16 cellular contexts compared by ENCODE assay signal in genomic region chr16:22233050-22233405, GRCh38. TPM values are rescaled to one million over a fixed set of nuclear protein-coding genes. Genes with fewer than 3 reads are reported as not detected.
DNase-seq lines count a peak whose midpoint lies in the region; ATAC-seq, FAIRE-seq and TF ChIP-seq lines count a peak whose summit lies in the region.
"Had no signal": no experiment of that assay in that cellular context is flagged by ENCODE, and none has a peak within 500 bp of the region (broad histone marks: within the 10 kb centered on the region; RNA-seq: fewer than 3 reads in every experiment).

No MANE protein-coding gene starts in this region.

- H3K18ac ChIP-seq in H1 (ENCODE audit: extremely low read depth, low read length): no peak overlapping the region

- H3K23me2 ChIP-seq in H1 (ENCODE audit: low read depth, low read length): no peaks in the 10 kb centered on the region

- H3K36me3 ChIP-seq in left ventricle myocardium inferior (peaks cover 28% of the 10 kb centered on the region), H1 (ENCODE audit: control insufficient read depth in 2 of 4, insufficient read depth in 4 of 4, low read length in 3 of 4) (peaks cover 0 to 3% (median 1%) of the 10 kb centered on the region in 4 experiments; a peak in 3 of 8 replicates), mucosa of stomach (ENCODE audit: control insufficient read depth, insufficient read depth, low read length) (peaks cover 4% of the 10 kb centered on the region), upper lobe of left lung (peaks cover 0 to 41% (median 7%) of the 10 kb centered on the region in 4 donors), aorta (ENCODE audit: control insufficient read depth in 1 of 2, insufficient read depth in 2 of 2, low read length in 1 of 2) (peaks cover 0 to 4% of the 10 kb centered on the region in 2 donors)

- ATAC-seq in left ventricle myocardium superior (no peak), upper lobe of left lung (ENCODE audit: low FRiP score in 2 of 2) (no peak), GM21447 (IDR thresholded peaks at IDR 0.05; ENCODE audit: unreplicated experiment) (no peak), aorta (ENCODE audit: low FRiP score) (no peak)
- ATAC-seq: natural killer cell, T-helper 17 cell had no signal

- H3K4ac ChIP-seq in H1 (replicated peaks; ENCODE audit: insufficient read length, low read depth, low read length): no peak overlapping the region

- peaks cover 16% of the 10 kb centered on the region for H3K4me1 ChIP-seq in left ventricle myocardium inferior
- H3K4me1 ChIP-seq in H1 (replicated peaks in 1 of 4; ENCODE audit: control insufficient read depth in 3 of 4, insufficient read depth in 4 of 4, low read length in 3 of 4): no peaks in the 10 kb centered on the region
- peaks cover 33% of the 10 kb centered on the region for H3K4me1 ChIP-seq in mucosa of stomach (ENCODE audit: control insufficient read depth, insufficient read depth, low read length)
- H3K4me1 ChIP-seq in upper lobe of left lung: peaks cover 6 to 15% (median 8%) of the 10 kb centered on the region in 4 donors
- H3K4me1 ChIP-seq in aorta (ENCODE audit: control insufficient read depth in 1 of 2, insufficient read depth in 2 of 2, low read length in 2 of 2): no peaks in the 10 kb centered on the region
- H3K4me1 ChIP-seq: SJSA1 had no signal

- H2BK120ac ChIP-seq in H1 (replicated peaks; ENCODE audit: low read depth, low read length): no peak overlapping the region

- CTCF ChIA-PET in H1 (lab: Charles Lee; ENCODE audit: partially characterized antibody): interaction anchor here (1.6 kb wide), 1 partner anchor 25 kb away, joined by 4 read pairs; no protein-coding TSS in a partner anchor

- H3K56ac ChIP-seq in H1 (replicated peaks; ENCODE audit: insufficient read length, low read depth, low read length): no peak overlapping the region

- H3K27ac ChIP-seq in left ventricle myocardium inferior (replicated peaks) (peak overlapping the region; percentile 63), H1 (ENCODE audit: low read depth, low read length) (peak overlapping the region; percentile 7; the same call in 1 of the 2 replicates), upper lobe of left lung (peak overlapping the region; percentile 40 to 56 (median 42)), aorta (ENCODE audit: low read depth in 1 of 2, low read length in 2 of 2) (no peak overlapping the region)
- H3K27ac ChIP-seq: SJSA1 had no signal

- H2BK5ac ChIP-seq in H1 (ENCODE audit: low read depth, low read length): no peak overlapping the region

- H3K27me3 ChIP-seq in left ventricle myocardium inferior (ENCODE audit: low read depth) (no peaks in the 10 kb centered on the region), H1 (replicated peaks in 1 of 4; ENCODE audit: control insufficient read depth in 3 of 4, extremely low read depth in 1 of 4, insufficient read depth in 3 of 4, low read length in 3 of 4) (no peaks in the 10 kb centered on the region), mucosa of stomach (ENCODE audit: control insufficient read depth, insufficient read depth, low read length) (no peaks in the 10 kb centered on the region), upper lobe of left lung (no peaks in the 10 kb centered on the region), aorta (ENCODE audit: control insufficient read depth in 1 of 2, insufficient read depth in 2 of 2, low read length in 1 of 2) (no peaks in the 10 kb centered on the region)
- H3K27me3 ChIP-seq: SJSA1 had no signal

- intact Hi-C loops in left ventricle myocardium inferior (cut with micrococcal nuclease): no loop called here
- intact Hi-C loops in left ventricle myocardium superior (cut with micrococcal nuclease): loop anchor here (10.0 kb wide), 1 partner anchor 62 kb away; the partner anchor contains the start of gene POLR3E
- intact Hi-C loops in aorta (cut with DNase I): no loop called here

- no peak overlapping the region for H4K91ac ChIP-seq in H1 (replicated peaks; ENCODE audit: insufficient read length, low read length)

- H2BK20ac ChIP-seq in H1 (ENCODE audit: low read length): no peak overlapping the region

- no peak overlapping the region for H2BK15ac ChIP-seq in H1 (ENCODE audit: low read length)

- TF ChIP-seq POLR2A in H1 (IDR thresholded peaks at IDR 0.05; ENCODE audit: control extremely low read depth in 1 of 2, low read depth in 2 of 2, low read length in 2 of 2) (no peak), upper lobe of left lung (IDR thresholded peaks at IDR 0.05) (no peak)

- no peak overlapping the region for H3K4me3 ChIP-seq in left ventricle myocardium inferior
- H3K4me3 ChIP-seq in H1 (ENCODE audit: extremely low read depth in 1 of 4, insufficient read depth in 2 of 4, low read depth in 3 of 4, low read length in 4 of 4): no peak overlapping the region
- H3K4me3 ChIP-seq in mucosa of stomach (ENCODE audit: low read length): no peak overlapping the region
- H3K4me3 ChIP-seq in upper lobe of left lung: peak overlapping the region in 1 of 4 donors; percentile 7
- H3K4me3 ChIP-seq in aorta (ENCODE audit: low read length in 2 of 2): no peak overlapping the region
- H3K4me3 ChIP-seq: SJSA1 had no signal

- H4K5ac ChIP-seq in H1 (ENCODE audit: insufficient read length, low read depth, low read length): no peak overlapping the region

- no peak overlapping the region for H3K23ac ChIP-seq in H1 (ENCODE audit: insufficient read length)

- no peak overlapping the region for H3K4me2 ChIP-seq in H1 (ENCODE audit: insufficient read depth in 1 of 2, low read depth in 2 of 2, low read length in 2 of 2)

- H4K8ac ChIP-seq in H1 (ENCODE audit: extremely low read depth, insufficient read depth, low read length): no peak overlapping the region

- TF ChIP-seq CTCF in left ventricle myocardium inferior (IDR thresholded peaks at IDR 0.05; ENCODE audit: borderline replicate concordance) (no peak), H1 (IDR thresholded peaks at IDR 0.05; ENCODE audit: control extremely low read depth in 1 of 3, insufficient read depth in 1 of 3, low read depth in 1 of 3, low read length in 3 of 3) (no peak), upper lobe of left lung (IDR thresholded peaks at IDR 0.05) (no peak)

- 92% methylated on average over 4 of the region's 4 CpGs; no CpG with 5 or more reads in 1 of the 2 experiments for WGBS in H1 (ENCODE audit: extremely low coverage in 1 of 2, insufficient coverage in 1 of 2, insufficient read length in 1 of 2, insufficient replicate concordance in 2 of 2, low coverage in 1 of 2, low lambda C conversion rate in 2 of 2, missing lambda C conversion rate in 1 of 2), 2 experiments
- 80 to 85% methylated on average over 4 of the region's 4 CpGs for WGBS in upper lobe of left lung, 2 donors
- WGBS in aorta, 2 donors: 62 to 72% methylated on average over 4 of the region's 4 CpGs

- H2AK5ac ChIP-seq in H1 (ENCODE audit: low read depth, low read length): no peak overlapping the region

- no peaks in the 10 kb centered on the region for H3K79me1 ChIP-seq in H1 (ENCODE audit: low read depth, low read length)

- H3K79me2 ChIP-seq in H1 (ENCODE audit: control insufficient read depth in 1 of 2, insufficient read depth in 2 of 2, low read length in 2 of 2): no peaks in the 10 kb centered on the region

- H3K9me3 ChIP-seq in left ventricle myocardium inferior (replicated peaks) (no peaks in the 10 kb centered on the region), H1 (ENCODE audit: insufficient read depth in 2 of 2, low read depth in 1 of 2, low read length in 1 of 2) (no peaks in the 10 kb centered on the region), mucosa of stomach (ENCODE audit: control insufficient read depth, low read length) (no peaks in the 10 kb centered on the region), upper lobe of left lung (no peaks in the 10 kb centered on the region), aorta (ENCODE audit: control insufficient read depth, low read length) (no peaks in the 10 kb centered on the region)
- H3K9me3 ChIP-seq: SJSA1 had no signal

- TF ChIP-seq EP300 in H1 (IDR thresholded peaks at IDR 0.05; ENCODE audit: borderline replicate concordance in 1 of 2, low read depth in 2 of 2, low read length in 2 of 2) (no peak), upper lobe of left lung (IDR thresholded peaks at IDR 0.05) (no peak)

- DNase-seq in left ventricle myocardium inferior (no peak), left ventricle myocardium superior (no peak), H1 (ENCODE audit: low read depth in 1 of 2, low spot score in 2 of 2) (no peak), upper lobe of left lung (no peak), aorta (no peak)
- DNase-seq in activated CD4-positive, alpha-beta T cell treated with anti-CD3 and anti-CD28 coated beads, Interleukin-2, amount 50 U/mL, for 1 hour: no peak
- DNase-seq: effector memory CD4-positive, alpha-beta T cell; natural killer cell; NCI-H1417; NCI-H2107; posterior cingulate gyrus; T-helper 17 cell had no signal

- no peak for TF ChIP-seq RAD21 in H1 (IDR thresholded peaks at IDR 0.05 in 1 of 2, conservative IDR thresholded peaks at IDR 0.05 in 1 of 2; ENCODE audit: low read depth in 2 of 2, low read length in 2 of 2)

- no peaks in the 10 kb centered on the region for H4K20me1 ChIP-seq in H1 (replicated peaks in 1 of 2; ENCODE audit: control insufficient read depth in 1 of 2, insufficient read depth in 2 of 2, low read length in 2 of 2)

- POLR2A ChIA-PET in H1 (lab: Charles Lee; ENCODE audit: partially characterized antibody): interaction anchor here (1.4 kb wide), 1 partner anchor 28 kb away, joined by 5 read pairs; no protein-coding TSS in a partner anchor

- no peak overlapping the region for H2AFZ ChIP-seq in H1 (ENCODE audit: low read length)

- FAIRE-seq in H1 (lab: Jason Lieb, UNC): no peak
- FAIRE-seq: GM12891 had no signal

- no peak overlapping the region for H2BK12ac ChIP-seq in H1 (ENCODE audit: low read depth, low read length)

- no peak overlapping the region for H3K14ac ChIP-seq in H1 (ENCODE audit: insufficient read length)

- H3K9ac ChIP-seq in H1 (replicated peaks in 1 of 4; ENCODE audit: extremely low read depth in 1 of 4, low read depth in 3 of 4, low read length in 3 of 4): no peak overlapping the region
- H3K9ac ChIP-seq in mucosa of stomach (ENCODE audit: low read length): peak overlapping the region; percentile 60

TF ChIP-seq in H1, 55 proteins besides CTCF, POLR2A, EP300 and RAD21 (continues in another document):
- no peak for TF ChIP-seq RFX5 (IDR thresholded peaks at IDR 0.05; ENCODE audit: borderline replicate concordance, low read depth, low read length)

RNA-seq across cellular contexts. Expression of gene EEF2K, which starts 26.9 kb away (rescaled TPM):
- total RNA-seq in left ventricle myocardium inferior (22.1 TPM), left ventricle myocardium superior (29.9 TPM), upper lobe of left lung (10 to 100 TPM; 16.9 to 48.2 (median 29.2) TPM), aorta (10 to 100 TPM; 40.6 to 56.3 TPM)
- 30.2 and 30.5 TPM in 2 replicates for total RNA-seq in H1 (2021; fragmentation: NEBNext Ultra II Directional; extraction: Animal tissue kit (Norgen Biotek cat#: 25700))
- polyA plus RNA-seq in H1 (2011; rRNA removed) (14.9 and 16.3 TPM in 2 replicates), aorta (10 to 100 TPM in 1 of 2 donors, 1 to 10 TPM in 1; 9.3 to 12.1 TPM)
- 11.8 TPM for polyA plus RNA-seq in H1 (2011; cell fraction: cytosol; rRNA removed)
- 31.1 TPM for polyA plus RNA-seq in H1 (2011; cell fraction: nucleus; rRNA removed)
- 10.5 to 14.2 TPM (median 13.2 TPM) in 4 replicates for polyA plus RNA-seq in H1 (2012, experiment 1 of 2)
- polyA plus RNA-seq in H1 (2012, experiment 2 of 2): 9.7 TPM
- 12.2 TPM for polyA plus RNA-seq in H1 (2013, experiment 1 of 2)
- polyA plus RNA-seq in H1 (2013, experiment 2 of 2): 14.9 TPM
- polyA minus RNA-seq in H1 (2011; rRNA and poly(A)+ RNA removed): 49.2 and 51.9 TPM in 2 replicates
- polyA minus RNA-seq in H1 (2011; cell fraction: cytosol; rRNA and poly(A)+ RNA removed): 23.4 TPM
- 13.7 TPM for polyA minus RNA-seq in H1 (2011; cell fraction: nucleus; rRNA and poly(A)+ RNA removed)

Comparison
In these comparisons a context has a peak if more than half of its experiments do, and no peak if none do; other contexts are left out.
1. H3K27ac ChIP-seq: peak in left ventricle myocardium inferior (single experiment), H1 (single experiment) and upper lobe of left lung (4 of 4); none in aorta (0 of 2).